ENCODE assay signal across 1 cellular context in genomic region chr13:102548811-102549210, GRCh38.
TF ChIP-seq lines count a peak whose summit lies in the region.

No MANE protein-coding gene starts in this region.

TF ChIP-seq in H1, 55 proteins besides CTCF, POLR2A, EP300 and RAD21 (continued from another document):
- no peak for TF ChIP-seq CHD7 (IDR thresholded peaks at IDR 0.05; ENCODE audit: insufficient replicate concordance, low read length)
- no peak for TF ChIP-seq JUN (IDR thresholded peaks at IDR 0.05; ENCODE audit: low read depth, low read length)
- TF ChIP-seq NRF1 (IDR thresholded peaks at IDR 0.05; ENCODE audit: low read depth, low read length): no peak
